In the genomic region with DNA sequence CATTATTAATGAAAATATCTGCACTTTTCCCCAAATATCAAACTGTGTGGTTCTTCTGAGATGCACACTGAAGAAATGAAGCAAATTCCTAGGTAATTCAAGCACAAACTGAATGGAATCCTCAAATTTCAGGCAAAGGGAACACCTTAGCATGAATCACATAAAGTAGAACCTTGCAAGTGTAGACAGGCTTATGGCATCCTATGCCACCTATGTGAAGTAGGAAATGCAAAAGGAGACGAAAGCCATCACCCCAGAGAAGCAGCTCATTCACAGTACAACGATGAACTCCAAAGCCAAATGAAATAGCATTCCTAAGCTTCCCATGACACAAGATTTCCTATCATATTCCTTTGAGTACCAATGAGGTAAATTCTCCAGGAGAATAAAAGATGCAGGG, we compare ENCODE assay signal across 20 cellular contexts.
"Had no signal": no experiment of that assay in that cellular context is flagged by ENCODE, and none has a peak within 500 bp of the region (broad histone marks: within the 10 kb centered on the region; RNA-seq: fewer than 3 reads in every experiment).

No MANE protein-coding gene starts in this region.

- DNase-seq: activated B cell treated with CpG ODN at 0.5 μM for 24 hours; activated CD4-positive, alpha-beta T cell treated with anti-CD3 and anti-CD28 coated beads for 1 hour; activated CD4-positive, alpha-beta T cell treated with anti-CD3 and anti-CD28 coated beads, Interleukin-2, amount 10 ng/mL, durations not matched to agents 24 days and 14 days; activated CD4-positive, alpha-beta T cell treated with anti-CD3 and anti-CD28 coated beads, Interleukin-2, amount 50 U/mL, for 48 hours; activated CD8-positive, alpha-beta memory T cell treated with anti-CD3 and anti-CD28 coated beads, Interleukin-2, amount 10 ng/mL, durations not matched to agents 7 days and 5 days; activated effector memory CD4-positive, alpha-beta T cell treated with anti-CD3 and anti-CD28 coated beads, Interleukin-2, amount 50 U/mL, for 16 hours; activated naive CD4-positive, alpha-beta T cell treated with Interleukin-2 at 50 U/mL for 16 hours; activated naive CD8-positive, alpha-beta T cell treated with anti-CD3 and anti-CD28 coated beads for 36 hours; activated T-cell treated with anti-CD3 and anti-CD28 coated beads, Interleukin-2, amount 50 U/mL, for 4 hours; anterior cingulate cortex; caudate nucleus; NCI-H1105 treated with DMSO at 0.1 percent for 48 hours; NCI-H1436 treated with DMSO at 0.1 percent for 48 hours; NCI-H187; NCI-H2081 treated with DMSO at 0.1 percent for 48 hours; NCI-H446; NCI-H524; SIG-M5; T-helper 17 cell; T-helper 9 cell had no signal

- ATAC-seq: activated CD8-positive, alpha-beta memory T cell treated with anti-CD3 and anti-CD28 coated beads, Interleukin-2, amount 10 ng/mL, durations not matched to agents 7 days and 5 days; T-helper 17 cell had no signal

- H3K9me3 Mint-ChIP-seq: activated B cell treated with CpG ODN at 0.5 μM for 24 hours; activated CD4-positive, alpha-beta T cell treated with anti-CD3 and anti-CD28 coated beads, Interleukin-2, amount 10 ng/mL, durations not matched to agents 24 days and 14 days; activated naive CD8-positive, alpha-beta T cell treated with anti-CD3 and anti-CD28 coated beads for 36 hours; activated T-cell treated with anti-CD3 and anti-CD28 coated beads, Interleukin-2, amount 50 U/mL, for 4 hours had no signal

- H3K27ac Mint-ChIP-seq: activated B cell treated with CpG ODN at 0.5 μM for 24 hours; activated CD8-positive, alpha-beta memory T cell treated with anti-CD3 and anti-CD28 coated beads, Interleukin-2, amount 10 ng/mL, durations not matched to agents 7 days and 5 days; T-helper 17 cell had no signal

- H3K36me3 Mint-ChIP-seq: activated CD8-positive, alpha-beta memory T cell treated with anti-CD3 and anti-CD28 coated beads, Interleukin-2, amount 10 ng/mL, durations not matched to agents 7 days and 5 days; activated naive CD8-positive, alpha-beta T cell treated with anti-CD3 and anti-CD28 coated beads for 36 hours had no signal

- H3K4me3 Mint-ChIP-seq: activated B cell treated with CpG ODN at 0.5 μM for 24 hours; activated CD8-positive, alpha-beta memory T cell treated with anti-CD3 and anti-CD28 coated beads, Interleukin-2, amount 10 ng/mL, durations not matched to agents 7 days and 5 days; activated naive CD8-positive, alpha-beta T cell treated with anti-CD3 and anti-CD28 coated beads for 36 hours; activated T-cell treated with anti-CD3 and anti-CD28 coated beads, Interleukin-2, amount 50 U/mL, for 4 hours; T-helper 17 cell had no signal

- H3K27me3 Mint-ChIP-seq: activated CD4-positive, alpha-beta T cell treated with anti-CD3 and anti-CD28 coated beads, Interleukin-2, amount 10 ng/mL, durations not matched to agents 24 days and 14 days; activated naive CD8-positive, alpha-beta T cell treated with anti-CD3 and anti-CD28 coated beads for 36 hours had no signal
